15 cellular contexts compared by ENCODE assay signal in the genomic region with DNA sequence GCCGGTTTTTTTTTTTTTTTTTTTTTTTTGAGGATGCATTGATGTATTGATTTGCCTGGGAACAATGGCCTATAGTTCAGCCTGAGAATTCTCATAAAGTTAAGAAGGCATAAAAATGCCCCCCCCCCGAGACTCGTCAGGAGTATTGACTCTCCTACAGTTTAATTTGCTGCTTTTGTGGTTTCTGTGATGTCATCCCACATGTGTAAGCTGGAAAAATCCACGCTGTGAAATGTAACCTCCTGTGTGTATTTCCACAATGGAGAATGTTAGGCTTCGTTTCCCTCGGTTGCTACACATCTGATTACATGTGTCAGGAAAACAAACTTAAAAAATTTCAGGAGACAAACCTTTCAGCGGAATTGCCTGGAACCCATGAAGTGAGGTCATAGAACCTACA.
DNase-seq lines count a peak whose midpoint lies in the region; ATAC-seq, FAIRE-seq and TF ChIP-seq lines count a peak whose summit lies in the region.
"Had no signal": no experiment of that assay in that cellular context is flagged by ENCODE, and none has a peak within 500 bp of the region (broad histone marks: within the 10 kb centered on the region; RNA-seq: fewer than 3 reads in every experiment).

No MANE protein-coding gene starts in this region.

- peak; percentile 69 for DNase-seq in AG09309 (ENCODE audit: low read depth)
- DNase-seq in H54 (ENCODE audit: insufficient read length, low spot score) = no peak
- peak; percentile 86 for DNase-seq in amniotic epithelial cell (ENCODE audit: low read depth)
- peak; percentile 93 for DNase-seq in kidney glomerular epithelial cell (lab: John Stamatoyannopoulos, UW)
- no peak for DNase-seq in GM13976 (ENCODE audit: low spot score)
- no peak for DNase-seq in iPS-NIHi7 (ENCODE audit: extremely low spot score)
- DNase-seq: activated CD4-positive, CD25-positive, alpha-beta regulatory T cell treated with anti-CD3 and anti-CD28 coated beads, Interleukin-2, amount 50 U/mL, for 72 hours; aorta; stimulated activated CD4-positive, alpha-beta T cell treated with anti-CD3 and anti-CD28 coated beads, Interleukin-2, amount 100 ng/mL, for 48 hours; stimulated activated naive B cell treated with anti-CD40 and anti-IgM and Interleukin-4, amounts not matched to agents 10 μg/mL and 1 μg/mL and 100 μg/mL, for 72 hours; SW 1271 had no signal

- ATAC-seq in GM19351 (IDR thresholded peaks at IDR 0.05; ENCODE audit: unreplicated experiment) = no peak
- ATAC-seq in GM19467 (IDR thresholded peaks at IDR 0.05; ENCODE audit: unreplicated experiment) = no peak

- H3K4me3 ChIP-seq in AG09309 (ENCODE audit: control insufficient read depth, low read depth, low read length) = no peak overlapping the region
- H3K4me3 ChIP-seq: BLaER1 had no signal

- in situ Hi-C loops in GM13976 (cut with MboI; ENCODE audit: low sequenced_read_pairs, unreplicated experiment) = no loop called here

- TF ChIP-seq CTCF in AG09309 (IDR thresholded peaks at IDR 0.05; ENCODE audit: control insufficient read depth, insufficient read depth, low read depth, low read length, missing control alignments) (no peak), GM13976 (IDR thresholded peaks at IDR 0.05; ENCODE audit: borderline replicate concordance, control extremely low read depth, extremely low read depth, insufficient read depth, missing control alignments) (no peak)

- peak; percentile 57 for FAIRE-seq in H54 (lab: Jason Lieb, UNC)
- FAIRE-seq: endometrium had no signal

- TF ChIP-seq POLR2A in H54 (IDR thresholded peaks at IDR 0.05; ENCODE audit: low read depth, low read length) = no peak

Comparison
In these comparisons a context has a peak if more than half of its experiments do, and no peak if none do; other contexts are left out.
1. DNase-seq: peak in AG09309 (single experiment), amniotic epithelial cell (single experiment) and kidney glomerular epithelial cell (single experiment); none in H54 (single experiment), GM13976 (single experiment) and iPS-NIHi7 (single experiment).